ENCODE assay signal across 1 cellular context in the genomic region with DNA sequence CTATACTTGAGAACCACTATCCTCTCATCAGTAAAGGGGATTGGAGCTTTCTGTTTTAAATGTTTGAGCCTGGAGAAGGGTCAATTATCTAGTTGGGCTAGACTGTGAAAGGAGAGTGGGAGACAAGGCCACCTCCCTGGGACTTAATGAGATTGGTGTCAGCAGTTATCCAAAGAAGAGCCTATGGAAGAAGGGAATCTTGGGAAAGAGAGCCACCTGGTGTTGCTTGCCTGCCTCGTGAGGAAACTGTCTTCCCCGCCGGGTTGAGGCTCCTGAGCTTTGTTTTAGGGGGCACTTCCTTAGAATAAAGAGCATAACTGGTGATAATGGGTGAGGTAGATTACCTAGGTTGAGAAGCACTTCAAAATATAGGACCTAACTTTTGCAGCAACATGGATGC.
TF ChIP-seq lines count a peak whose summit lies in the region.

No MANE protein-coding gene starts in this region.

TF ChIP-seq in SK-N-SH treated with all-trans-retinoic acid at 6 μM for 48 hours, 23 proteins besides CTCF, POLR2A, EP300 and RAD21 (continued from another document):
- TF ChIP-seq, protein P1, sequence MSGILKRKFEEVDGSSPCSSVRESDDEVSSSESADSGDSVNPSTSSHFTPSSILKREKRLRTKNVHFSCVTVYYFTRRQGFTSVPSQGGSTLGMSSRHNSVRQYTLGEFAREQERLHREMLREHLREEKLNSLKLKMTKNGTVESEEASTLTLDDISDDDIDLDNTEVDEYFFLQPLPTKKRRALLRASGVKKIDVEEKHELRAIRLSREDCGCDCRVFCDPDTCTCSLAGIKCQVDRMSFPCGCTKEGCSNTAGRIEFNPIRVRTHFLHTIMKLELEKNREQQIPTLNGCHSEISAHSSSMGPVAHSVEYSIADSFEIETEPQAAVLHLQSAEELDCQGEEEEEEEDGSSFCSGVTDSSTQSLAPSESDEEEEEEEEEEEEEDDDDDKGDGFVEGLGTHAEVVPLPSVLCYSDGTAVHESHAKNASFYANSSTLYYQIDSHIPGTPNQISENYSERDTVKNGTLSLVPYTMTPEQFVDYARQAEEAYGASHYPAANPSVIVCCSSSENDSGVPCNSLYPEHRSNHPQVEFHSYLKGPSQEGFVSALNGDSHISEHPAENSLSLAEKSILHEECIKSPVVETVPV (CRISPR knock-in tag; IDR thresholded peaks at IDR 0.05), result no peak
- TF ChIP-seq, protein P2, sequence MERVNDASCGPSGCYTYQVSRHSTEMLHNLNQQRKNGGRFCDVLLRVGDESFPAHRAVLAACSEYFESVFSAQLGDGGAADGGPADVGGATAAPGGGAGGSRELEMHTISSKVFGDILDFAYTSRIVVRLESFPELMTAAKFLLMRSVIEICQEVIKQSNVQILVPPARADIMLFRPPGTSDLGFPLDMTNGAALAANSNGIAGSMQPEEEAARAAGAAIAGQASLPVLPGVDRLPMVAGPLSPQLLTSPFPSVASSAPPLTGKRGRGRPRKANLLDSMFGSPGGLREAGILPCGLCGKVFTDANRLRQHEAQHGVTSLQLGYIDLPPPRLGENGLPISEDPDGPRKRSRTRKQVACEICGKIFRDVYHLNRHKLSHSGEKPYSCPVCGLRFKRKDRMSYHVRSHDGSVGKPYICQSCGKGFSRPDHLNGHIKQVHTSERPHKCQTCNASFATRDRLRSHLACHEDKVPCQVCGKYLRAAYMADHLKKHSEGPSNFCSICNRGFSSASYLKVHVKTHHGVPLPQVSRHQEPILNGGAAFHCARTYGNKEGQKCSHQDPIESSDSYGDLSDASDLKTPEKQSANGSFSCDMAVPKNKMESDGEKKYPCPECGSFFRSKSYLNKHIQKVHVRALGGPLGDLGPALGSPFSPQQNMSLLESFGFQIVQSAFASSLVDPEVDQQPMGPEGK (CRISPR knock-in tag; IDR thresholded peaks at IDR 0.05; ENCODE audit: borderline replicate concordance), result no peak
- TF ChIP-seq ZNF70 (CRISPR knock-in tag; IDR thresholded peaks at IDR 0.05), result no peak
- TF ChIP-seq BACH2 (CRISPR knock-in tag; IDR thresholded peaks at IDR 0.05; ENCODE audit: borderline replicate concordance), result no peak
- no peak for TF ChIP-seq ZNF8 (CRISPR knock-in tag; IDR thresholded peaks at IDR 0.05)
- TF ChIP-seq OSR1 (CRISPR knock-in tag; IDR thresholded peaks at IDR 0.05), result no peak
- no peak for TF ChIP-seq ARNTL (CRISPR knock-in tag; IDR thresholded peaks at IDR 0.05; ENCODE audit: borderline replicate concordance, low read depth)
- TF ChIP-seq RARB (CRISPR knock-in tag; IDR thresholded peaks at IDR 0.05), result no peak
- no peak for TF ChIP-seq TOX (CRISPR knock-in tag; IDR thresholded peaks at IDR 0.05; ENCODE audit: borderline replicate concordance)
- no peak for TF ChIP-seq CSDC2 (CRISPR knock-in tag; IDR thresholded peaks at IDR 0.05)
- TF ChIP-seq ZFP30 (CRISPR knock-in tag; IDR thresholded peaks at IDR 0.05), result no peak
- TF ChIP-seq TCF4 (CRISPR knock-in tag; IDR thresholded peaks at IDR 0.05; ENCODE audit: borderline replicate concordance), result no peak
TF ChIP-seq in SK-N-SH treated with all-trans-retinoic acid at 6 μM for 48 hours: peak in this region for 0.
